Comparison of ENCODE assay signal across 8 cellular contexts in the genomic region with DNA sequence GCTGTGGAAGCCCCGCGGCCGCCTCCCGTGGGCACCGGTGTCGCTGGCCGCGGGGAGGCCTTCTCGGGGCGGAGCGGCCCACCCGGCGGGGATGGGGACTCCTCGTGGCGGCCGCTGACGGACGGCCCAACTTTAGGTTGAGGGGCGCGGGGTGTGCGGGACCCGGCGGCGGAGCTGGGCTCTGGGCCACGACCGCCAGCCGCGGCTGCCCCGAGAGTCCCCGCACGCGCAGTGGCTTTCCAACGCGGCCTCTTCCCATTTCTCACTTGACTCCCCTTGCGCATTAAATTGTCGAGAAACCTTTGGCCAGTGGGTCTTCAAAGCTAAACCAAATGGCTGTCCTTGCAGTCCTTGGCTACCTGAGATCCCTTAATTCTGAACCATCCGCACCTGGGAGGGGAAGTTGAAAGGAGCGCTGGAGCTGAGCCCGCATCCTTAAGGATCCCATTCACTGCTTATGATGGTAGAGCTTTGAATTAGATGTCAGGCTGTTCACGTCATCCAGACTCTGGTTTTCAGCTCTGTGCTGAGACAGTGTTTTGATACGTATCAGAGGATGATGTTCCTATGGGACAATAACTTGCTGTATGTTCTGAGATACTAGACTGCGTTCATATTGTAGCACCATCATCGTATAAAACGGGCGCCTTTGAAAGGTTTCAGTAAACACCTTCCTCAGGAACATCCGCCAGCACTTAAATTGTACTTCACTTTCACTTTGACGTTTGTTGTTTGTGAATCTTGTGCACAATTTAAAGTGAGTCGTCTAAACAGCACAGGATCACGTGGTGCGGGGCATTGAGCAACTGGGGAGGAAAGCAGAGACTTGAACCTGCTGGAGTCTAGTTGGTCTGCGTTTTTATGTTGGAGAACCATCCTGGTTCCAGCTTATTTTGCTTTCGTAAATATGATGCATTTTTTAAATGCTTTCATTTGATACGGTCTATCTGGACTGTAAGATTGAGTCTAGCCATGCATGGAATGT. TPM values are rescaled to one million over a fixed set of nuclear protein-coding genes. Genes with fewer than 3 reads are reported as not detected.
DNase-seq lines count a peak whose midpoint lies in the region; ATAC-seq and TF ChIP-seq lines count a peak whose summit lies in the region.

No MANE protein-coding gene starts in this region.

- peak; percentile 76 for DNase-seq in BJ (ENCODE audit: low read depth)
- peak; percentile 25 for DNase-seq in brain pericyte (ENCODE audit: low read depth, low spot score)
- peak; percentile 30 for DNase-seq in iPS-NIHi7 (ENCODE audit: extremely low spot score)
- DNase-seq in UCSD-AML1 (lab: John Stamatoyannopoulos, UW; ENCODE audit: unreplicated experiment): no peak

- 26% methylated on average over 53 of the region's 53 CpGs for WGBS in HUES64

- no peaks in the 10 kb centered on the region for H3K4me1 ChIP-seq in HUES64 (ENCODE audit: insufficient read depth, low read length)

- no peaks in the 10 kb centered on the region for H3K36me3 ChIP-seq in BJ (ENCODE audit: control insufficient read depth, insufficient read depth, low read length)
- H3K36me3 ChIP-seq in HUES64 (ENCODE audit: insufficient read depth, low read length): no peaks in the 10 kb centered on the region

- CTCF ChIA-PET in BJ (lab: Yijun Ruan, JAX): interaction anchor here (1.2 to 1.9 kb wide), 2 partner anchors 9 to 14 kb away, joined by 4 to 6 read pairs; no protein-coding TSS in a partner anchor

- ATAC-seq in GM19328 (IDR thresholded peaks at IDR 0.05; ENCODE audit: unreplicated experiment): peak; percentile 18

- POLR2A ChIA-PET in BJ (lab: Charles Lee): interaction anchor here (0.6 to 1.1 kb wide), 2 partner anchors 52 to 1032 kb away, joined by 3 to 5 read pairs; no protein-coding TSS in a partner anchor

- no peak for TF ChIP-seq CTCF in BJ (IDR thresholded peaks at IDR 0.05; ENCODE audit: insufficient read depth, low read depth, low read length)
- no peak for TF ChIP-seq CTCF in VCaP (conservative IDR thresholded peaks at IDR 0.05)

- H3K27me3 ChIP-seq in BJ (ENCODE audit: control insufficient read depth, insufficient read depth, low read length): no peaks in the 10 kb centered on the region
- H3K27me3 ChIP-seq in HUES64 (ENCODE audit: insufficient read depth, low read length): peaks cover 86% of the 10 kb centered on the region

- H3K9ac ChIP-seq in HUES64 (ENCODE audit: low read depth, low read length): no peak overlapping the region

- no peaks in the 10 kb centered on the region for H3K9me3 ChIP-seq in HUES64 (ENCODE audit: insufficient read depth, low read depth, low read length)

- H3K27ac ChIP-seq in HUES64 (ENCODE audit: low read depth, low read length) (no peak overlapping the region), VCaP (peak overlapping the region; percentile 88), skin epidermis (peak overlapping the region; percentile 49 to 98 (median 95))

- H3K4me3 ChIP-seq in BJ (ENCODE audit: low read depth, low read length) (peak overlapping the region; percentile 48), HUES64 (ENCODE audit: low read length) (peak overlapping the region; percentile 60), skin epidermis (peak overlapping the region; percentile 62 to 85 (median 69))

RNA-seq across cellular contexts. Expression of a gene that starts 0.9 kb away (rescaled TPM):
- polyA plus RNA-seq in BJ (2011; rRNA removed): 38.8 and 59.4 TPM in 2 replicates
- polyA minus RNA-seq in BJ (2011; rRNA and poly(A)+ RNA removed): 43.6 and 59.1 TPM in 2 replicates
- 0.50 TPM for polyA plus RNA-seq in HUES64 (2013, experiment 1 of 2)
- 1.6 TPM for polyA plus RNA-seq in HUES64 (2013, experiment 2 of 2)

RNA-seq across cellular contexts. Expression of a gene that starts 41.8 kb away (rescaled TPM):
- not detected in 2 replicates for polyA plus RNA-seq in BJ (2011; rRNA removed)
- not detected in 2 replicates for polyA minus RNA-seq in BJ (2011; rRNA and poly(A)+ RNA removed)
- not detected for polyA plus RNA-seq in HUES64 (2013, experiment 1 of 2)
- not detected for polyA plus RNA-seq in HUES64 (2013, experiment 2 of 2)
